ENCODE assay signal across 21 cellular contexts in genomic region chr5:88542786-88543185, GRCh38.
"Had no signal": no experiment of that assay in that cellular context is flagged by ENCODE, and none has a peak within 500 bp of the region (broad histone marks: within the 10 kb centered on the region; RNA-seq: fewer than 3 reads in every experiment).

No MANE protein-coding gene starts in this region.

- H3K4me1 ChIP-seq: SJSA1 had no signal

- H3K27ac ChIP-seq: SJSA1, SK-N-MC had no signal

- H3K27me3 ChIP-seq: SJSA1 had no signal

- FAIRE-seq: RCC 7860 had no signal

- DNase-seq: Karpas-422, KBM-7, MV-4-11, NCI-H1092, NCI-H1105 treated with DMSO at 0.1 percent for 48 hours, NCI-H1417 treated with DMSO at 0.1 percent for 48 hours, NCI-H146, NCI-H1694 treated with DMSO at 0.1 percent for 48 hours, NCI-H1930, NCI-H2081, NCI-H2107, NCI-H2227 treated with DMSO at 0.1 percent for 48 hours, NCI-H510A, NCI-H524 treated with DMSO at 0.1 percent for 48 hours, NCI-H748 treated with DMSO at 0.1 percent for 48 hours, Right ventricle myocardium superior, RPMI8226, SIG-M5 had no signal

- H3K4me3 ChIP-seq: SJSA1, SK-N-MC had no signal

- H3K9me3 ChIP-seq: SJSA1 had no signal

- H3K36me3 ChIP-seq: SJSA1 had no signal
